ENCODE assay signal across 8 cellular contexts in genomic region chr15:90994417-90995311, GRCh38. TPM values are rescaled to one million over a fixed set of nuclear protein-coding genes. Genes with fewer than 3 reads are reported as not detected.
DNase-seq lines count a peak whose midpoint lies in the region; ATAC-seq, FAIRE-seq and TF ChIP-seq lines count a peak whose summit lies in the region.

Gene PRC1 (minus strand): TSS chr15:90994535. CDS start chr15:90994417, 118 bp downstream.

- TF ChIP-seq CTCF in 22Rv1 (IDR thresholded peaks at IDR 0.05) (no peak), body of pancreas (IDR thresholded peaks at IDR 0.05) (peak in 1 of 7 experiments; percentile 25), sigmoid colon (IDR thresholded peaks at IDR 0.05) (no peak)

- peaks cover 0 to 4% of the 10 kb centered on the region in 2 donors for H3K36me3 ChIP-seq in body of pancreas (replicated peaks in 1 of 2; ENCODE audit: insufficient read depth in 1 of 2, low read depth in 2 of 2)
- peaks cover 11 to 18% (median 13%) of the 10 kb centered on the region in 4 donors for H3K36me3 ChIP-seq in sigmoid colon

- DNase-seq in NCI-H2107 treated with DMSO at 0.1 percent for 48 hours (lab: John Stamatoyannopoulos, UW; ENCODE audit: unreplicated experiment), result peak; percentile 77
- DNase-seq in body of pancreas, result peak; percentile 98 to 99 (median 99)
- DNase-seq in iPS DF 19.7 (ENCODE audit: low read depth, low spot score), result peak; percentile 81
- peak; percentile 99 for DNase-seq in sigmoid colon

- intact Hi-C loops in body of pancreas (cut with DNase I), result no loop called here
- intact Hi-C loops in sigmoid colon (cut with DNase I), result loop anchor here (2.0 kb wide), 3 partner anchors 28 to 92 kb away; partner anchors contain the start of genes MAN2A2 and VPS33B

- H3K27ac ChIP-seq in 22Rv1 (peak within 1 kb of the TSS; percentile 92), body of pancreas (peak within 1 kb of the TSS; percentile 70 to 91 (median 86)), sigmoid colon (peak within 1 kb of the TSS; percentile 82 to 92 (median 87))

- peak; percentile 92 for ATAC-seq in GM18520 (IDR thresholded peaks at IDR 0.05; ENCODE audit: unreplicated experiment)
- ATAC-seq in HG03064 (IDR thresholded peaks at IDR 0.05; ENCODE audit: low read depth, unreplicated experiment), result peak; percentile 91
- ATAC-seq in body of pancreas, result peak; percentile 99

- H3K4me3 ChIP-seq in body of pancreas (peak within 1 kb of the TSS; percentile 35 to 41), sigmoid colon (peak within 1 kb of the TSS; percentile 59 to 96 (median 80))

- no peaks in the 10 kb centered on the region for H3K9me3 ChIP-seq in body of pancreas
- no peaks in the 10 kb centered on the region for H3K9me3 ChIP-seq in sigmoid colon

- peaks cover 17% of the 10 kb centered on the region for H3K4me1 ChIP-seq in body of pancreas
- H3K4me1 ChIP-seq in sigmoid colon, result peaks cover 0 to 11% (median 7%) of the 10 kb centered on the region in 4 donors

- WGBS in body of pancreas, 2 donors, result 0% methylated on average over 35 to 71 of the region's 75 CpGs
- WGBS in sigmoid colon, 2 donors, result 0% methylated on average over 75 of the region's 75 CpGs

- TF ChIP-seq POLR2A in body of pancreas (IDR thresholded peaks at IDR 0.05) (peak; percentile 78 to 89 (median 80)), sigmoid colon (IDR thresholded peaks at IDR 0.05) (peak in 1 of 2 donors; percentile 39)

- FAIRE-seq in TTC549 (lab: Jason Lieb, UNC), result peak; percentile 71

- TF ChIP-seq EP300 in sigmoid colon (IDR thresholded peaks at IDR 0.05), result no peak

- H3K27me3 ChIP-seq in body of pancreas (no peaks in the 10 kb centered on the region), sigmoid colon (no peaks in the 10 kb centered on the region)

RNA-seq across cellular contexts. Expression of gene PRC1, which starts in this region (rescaled TPM):
- total RNA-seq in body of pancreas (10 to 100 TPM in 1 of 2 donors, 1 to 10 TPM in 1; 9.1 to 11.5 TPM), sigmoid colon (10 to 100 TPM in 1 of 4 donors, 1 to 10 TPM in 3; 1.8 to 13.8 (median 6.4) TPM)
- polyA plus RNA-seq in sigmoid colon, result 10 to 100 TPM in 2 of 3 donors, 1 to 10 TPM in 1; 4.8 to 44.2 (median 12.3) TPM

Comparison
In these comparisons a context has a peak if more than half of its experiments do, and no peak if none do; other contexts are left out.
1. Peak in every context shown above with its lines: DNase-seq, ATAC-seq, H3K4me3 ChIP-seq and H3K27ac ChIP-seq.